In the genomic region with DNA sequence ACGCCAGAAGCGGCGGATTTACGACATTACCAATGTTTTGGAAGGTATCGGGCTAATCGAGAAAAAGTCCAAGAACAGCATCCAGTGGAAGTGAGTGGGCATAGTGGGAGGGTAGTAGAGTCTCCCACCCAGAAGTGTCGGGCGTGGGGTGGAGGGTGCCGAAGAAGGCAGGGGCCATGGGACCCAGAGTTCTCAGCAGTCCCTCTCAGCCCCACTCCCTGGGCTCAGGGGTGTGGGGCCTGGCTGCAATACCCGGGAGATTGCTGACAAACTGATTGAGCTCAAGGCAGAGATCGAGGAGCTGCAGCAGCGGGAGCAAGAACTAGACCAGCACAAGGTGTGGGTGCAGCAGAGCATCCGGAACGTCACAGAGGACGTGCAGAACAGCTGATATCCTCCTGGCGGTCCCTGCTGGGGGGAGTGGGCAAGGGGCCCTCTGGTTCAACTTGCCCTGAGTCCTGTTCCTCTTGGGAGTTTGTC, we compare ENCODE assay signal across 8 cellular contexts. TPM values are rescaled to one million over a fixed set of nuclear protein-coding genes. Genes with fewer than 3 reads are reported as not detected.
DNase-seq lines count a peak whose midpoint lies in the region; ATAC-seq and TF ChIP-seq lines count a peak whose summit lies in the region.

No MANE protein-coding gene starts in this region.

- H3K27ac ChIP-seq in right cardiac atrium (ENCODE audit: low read length) (no peak overlapping the region), smooth muscle cell (ENCODE audit: low read depth) (peak overlapping the region; percentile 43)

- peak; percentile 7 for ATAC-seq in GM21825 (IDR thresholded peaks at IDR 0.05; ENCODE audit: unreplicated experiment)
- ATAC-seq in right cardiac atrium: peak in 1 of 2 donors; percentile 14

- H3K4me1 ChIP-seq in right cardiac atrium (ENCODE audit: control insufficient read depth, insufficient read depth, low read length): peaks cover 5% of the 10 kb centered on the region
- peaks cover 18% of the 10 kb centered on the region for H3K4me1 ChIP-seq in smooth muscle cell (ENCODE audit: low read depth)

- no peak for TF ChIP-seq CTCF in WI38 (IDR thresholded peaks at IDR 0.05; ENCODE audit: low read depth, low read length)
- TF ChIP-seq CTCF in smooth muscle cell (IDR thresholded peaks at IDR 0.05; ENCODE audit: borderline replicate concordance, insufficient read depth, poor library complexity, severe bottlenecking): no peak

- H3K9ac ChIP-seq in smooth muscle cell (ENCODE audit: low read depth): peak overlapping the region; percentile 92

- peak in 1 of 3 donors; percentile 50 for DNase-seq in right cardiac atrium
- no peak for DNase-seq in smooth muscle cell (lab: John Stamatoyannopoulos, UW; ENCODE audit: unreplicated experiment)
- no peak for DNase-seq in stimulated activated CD4-positive, alpha-beta T cell treated with anti-CD3 and anti-CD28 coated beads, Interleukin-1b, Interleukin-23, amount 100 ng/mL, for 48 hours
- DNase-seq in NAMALWA (ENCODE audit: low spot score): no peak
- no peak for DNase-seq in middle frontal gyrus (ENCODE audit: extremely low spot score, low spot score)
- DNase-seq in HK-2 (ENCODE audit: unreplicated experiment): no peak

- WGBS in right cardiac atrium: 23% methylated on average over 16 of the region's 16 CpGs
- WGBS in smooth muscle cell (ENCODE audit: low lambda C conversion rate): 47% methylated on average over 16 of the region's 16 CpGs

- no peaks in the 10 kb centered on the region for H3K9me3 ChIP-seq in right cardiac atrium (ENCODE audit: control insufficient read depth, low read length)
- no peaks in the 10 kb centered on the region for H3K9me3 ChIP-seq in smooth muscle cell (replicated peaks; ENCODE audit: low read depth)

- H3K4me2 ChIP-seq in smooth muscle cell: peak overlapping the region; percentile 100

- intact Hi-C loops in right cardiac atrium (cut with DNase I): loop anchor here in 1 of 4 donors (5.0 kb wide), 1 partner anchor 34 kb away; the partner anchor contains the start of gene TMEM208

- H3K36me3 ChIP-seq in smooth muscle cell (ENCODE audit: low read depth): no peaks in the 10 kb centered on the region

- H3F3A ChIP-seq in smooth muscle cell (ENCODE audit: low read depth): peaks cover 7% of the 10 kb centered on the region

- no peak overlapping the region for H2AFZ ChIP-seq in smooth muscle cell (ENCODE audit: low read depth)

- H3K79me2 ChIP-seq in smooth muscle cell (ENCODE audit: low read depth): peaks cover 27% of the 10 kb centered on the region

- no peaks in the 10 kb centered on the region for H3K27me3 ChIP-seq in right cardiac atrium (ENCODE audit: control insufficient read depth, insufficient read depth)
- no peaks in the 10 kb centered on the region for H3K27me3 ChIP-seq in smooth muscle cell (ENCODE audit: low read depth)

- H3K4me3 ChIP-seq in WI38 (ENCODE audit: low read depth, low read length) (peak overlapping the region; percentile 97), right cardiac atrium (ENCODE audit: low read length) (peak overlapping the region; percentile 94), smooth muscle cell (peak overlapping the region; percentile 94)

- H4K20me1 ChIP-seq in smooth muscle cell (ENCODE audit: low read depth): peaks cover 39% of the 10 kb centered on the region

RNA-seq across cellular contexts. Expression of gene E2F4, which starts 0.9 kb away (rescaled TPM):
- total RNA-seq in right cardiac atrium (10 to 100 TPM; 36.4 to 42.5 (median 40.5) TPM), smooth muscle cell (50.1 and 53.8 TPM in 2 replicates)
- polyA plus RNA-seq in right cardiac atrium (33.9 TPM), smooth muscle cell (49.9 and 60.9 TPM in 2 replicates)

RNA-seq across cellular contexts. Expression of gene EXOC3L1, which starts 2.9 kb away (rescaled TPM):
- total RNA-seq in right cardiac atrium (1 to 10 TPM; 1.3 to 3.0 (median 2.2) TPM), smooth muscle cell (not detected in 2 replicates)
- polyA plus RNA-seq in right cardiac atrium (3.2 TPM), smooth muscle cell (0.51 and 0.84 TPM in 2 replicates)

RNA-seq across cellular contexts. Expression of gene ELMO3, which starts 6.1 kb away (rescaled TPM):
- total RNA-seq in right cardiac atrium (under 1 TPM; 0.51 to 0.85 (median 0.76) TPM), smooth muscle cell (3.8 and 6.7 TPM in 2 replicates)
- polyA plus RNA-seq in right cardiac atrium (0.72 TPM), smooth muscle cell (2.2 and 7.8 TPM in 2 replicates)

RNA-seq across cellular contexts. Expression of gene MATCAP1, which starts 9.1 kb away (rescaled TPM):
- total RNA-seq in right cardiac atrium (10 to 100 TPM; 16.2 to 22.9 (median 17.2) TPM), smooth muscle cell (24.0 and 31.8 TPM in 2 replicates)
- polyA plus RNA-seq in right cardiac atrium (14.8 TPM), smooth muscle cell (24.7 and 28.5 TPM in 2 replicates)

RNA-seq across cellular contexts. Expression of gene NOL3, which starts 22.5 kb away (rescaled TPM):
- total RNA-seq in right cardiac atrium: 100 to 1,000 TPM in 3 of 4 donors, 10 to 100 TPM in 1; 67.5 to 125 (median 107) TPM
- 133 TPM for polyA plus RNA-seq in right cardiac atrium
- total RNA-seq in smooth muscle cell: 13.9 and 33.0 TPM in 2 replicates
- 36.4 and 47.8 TPM in 2 replicates for polyA plus RNA-seq in smooth muscle cell
